12 cellular contexts compared by ENCODE assay signal in genomic region chr2:42092084-42092996, GRCh38. TPM values are rescaled to one million over a fixed set of nuclear protein-coding genes. Genes with fewer than 3 reads are reported as not detected.
A peak's percentile ranks its signal among the peaks of the same experiment; 100 is the strongest.
DNase-seq lines count a peak whose midpoint lies in the region; TF ChIP-seq lines count a peak whose summit lies in the region.
"Had no signal": no experiment of that assay in that cellular context is flagged by ENCODE, and none has a peak within 500 bp of the region (broad histone marks: within the 10 kb centered on the region; RNA-seq: fewer than 3 reads in every experiment).

No MANE protein-coding gene starts in this region.

- H3K4me1 Mint-ChIP-seq in glutamatergic neuron (ENCODE audit: low read depth, unreplicated experiment) = peaks cover 3% of the 10 kb centered on the region

- H3K4me1 ChIP-seq in mesendoderm (ENCODE audit: control insufficient read depth, low read depth, low read length) = peaks cover 4% of the 10 kb centered on the region

- H3K23ac ChIP-seq in mesendoderm (ENCODE audit: low read length) = no peak overlapping the region

- H3K4me3 Mint-ChIP-seq in glutamatergic neuron (ENCODE audit: unreplicated experiment) = no peak overlapping the region
- H3K4me3 Mint-ChIP-seq: stimulated activated naive B cell treated with anti-CD40 and anti-IgM and Interleukin-4, amounts not matched to agents 10 μg/mL and 1 μg/mL and 100 μg/mL, for 72 hours had no signal

- no peak overlapping the region for H2BK5ac ChIP-seq in mesendoderm (ENCODE audit: low read length)

- H3K4me2 ChIP-seq in mesendoderm (ENCODE audit: low read length) = no peak overlapping the region

- H3K4me3 ChIP-seq in AG10803 (ENCODE audit: low read length) (no peak overlapping the region), mesendoderm (ENCODE audit: low read length) (no peak overlapping the region)
- H3K4me3 ChIP-seq: skin epidermis had no signal

- H3K18ac ChIP-seq in mesendoderm (ENCODE audit: low read length) = no peak overlapping the region

- no peak overlapping the region for H2BK15ac ChIP-seq in mesendoderm (replicated peaks; ENCODE audit: low read depth)

- no peak overlapping the region for H3K56ac ChIP-seq in mesendoderm (ENCODE audit: low read length)

- no peaks in the 10 kb centered on the region for H3K79me2 ChIP-seq in mesendoderm (ENCODE audit: control insufficient read depth, insufficient read depth, low read length)

- H4K8ac ChIP-seq in mesendoderm (ENCODE audit: low read depth, low read length) = no peak overlapping the region

- H3K36me3 ChIP-seq in mesendoderm (ENCODE audit: control insufficient read depth, insufficient read depth, low read length) = no peaks in the 10 kb centered on the region

- no peak overlapping the region for H3K4ac ChIP-seq in mesendoderm (ENCODE audit: low read depth, low read length)

- DNase-seq in AG10803 (ENCODE audit: low read depth) (peak; percentile 24), NCI-H146 (lab: John Stamatoyannopoulos, UW) (peak; percentile 60), dermis blood vessel endothelial cell (peak; percentile 60), mesendoderm (peak; percentile 46), glutamatergic neuron (no peak), hepatic stellate cell (ENCODE audit: low spot score) (no peak), HuH-7.5 (ENCODE audit: low spot score) (no peak)
- no peak for DNase-seq in stimulated activated CD4-positive, alpha-beta T cell treated with anti-CD3 and anti-CD28 coated beads, Interleukin-1b, Interleukin-23, amount 100 ng/mL, for 48 hours
- DNase-seq: NCI-H1092 treated with DMSO at 0.1 percent for 48 hours; SHP77; stimulated activated naive B cell treated with anti-CD40 and anti-IgM and Interleukin-4, amounts not matched to agents 10 μg/mL and 1 μg/mL and 100 μg/mL, for 72 hours had no signal

- no peaks in the 10 kb centered on the region for H3K79me1 ChIP-seq in mesendoderm (ENCODE audit: low read length)

- no peak overlapping the region for H2AK5ac ChIP-seq in mesendoderm (ENCODE audit: low read length)

- WGBS in mesendoderm (ENCODE audit: extremely low coverage, insufficient coverage, low lambda C conversion rate) = no CpG with 5 or more reads among the region's 7 CpGs

- no peak overlapping the region for H3K27ac ChIP-seq in mesendoderm (ENCODE audit: low read depth, low read length)

- TF ChIP-seq CTCF in AG10803 (conservative IDR thresholded peaks at IDR 0.05; ENCODE audit: low read length) (no peak), glutamatergic neuron (IDR thresholded peaks at IDR 0.05; ENCODE audit: partially characterized antibody, unreplicated experiment) (no peak)

- peaks cover 2% of the 10 kb centered on the region for H3K27me3 Mint-ChIP-seq in glutamatergic neuron (ENCODE audit: unreplicated experiment)

- no peak overlapping the region for H3K27ac Mint-ChIP-seq in glutamatergic neuron (ENCODE audit: unreplicated experiment)
- H3K27ac Mint-ChIP-seq: stimulated activated naive B cell treated with anti-CD40 and anti-IgM and Interleukin-4, amounts not matched to agents 10 μg/mL and 1 μg/mL and 100 μg/mL, for 72 hours had no signal

- no peak overlapping the region for H2BK120ac ChIP-seq in mesendoderm (ENCODE audit: low read depth, low read length)

- no peak overlapping the region for H4K5ac ChIP-seq in mesendoderm (ENCODE audit: low read length)

- H3K27me3 ChIP-seq in mesendoderm (ENCODE audit: insufficient read depth, low read length, poor library complexity) = no peaks in the 10 kb centered on the region

- peaks cover 1% of the 10 kb centered on the region for H3K9me3 Mint-ChIP-seq in glutamatergic neuron (ENCODE audit: unreplicated experiment)
- H3K9me3 Mint-ChIP-seq: stimulated activated naive B cell treated with anti-CD40 and anti-IgM and Interleukin-4, amounts not matched to agents 10 μg/mL and 1 μg/mL and 100 μg/mL, for 72 hours had no signal

- no peak overlapping the region for H3K9ac ChIP-seq in mesendoderm (ENCODE audit: low read length)

- H3K36me3 Mint-ChIP-seq in glutamatergic neuron (ENCODE audit: unreplicated experiment) = no peaks in the 10 kb centered on the region
- H3K36me3 Mint-ChIP-seq: stimulated activated naive B cell treated with anti-CD40 and anti-IgM and Interleukin-4, amounts not matched to agents 10 μg/mL and 1 μg/mL and 100 μg/mL, for 72 hours had no signal

RNA-seq across cellular contexts. Expression of gene PKDCC, which starts 44.5 kb away (rescaled TPM):
- total RNA-seq in dermis blood vessel endothelial cell = 2.0 and 2.6 TPM in 2 replicates
- polyA plus RNA-seq in mesendoderm (2013, experiment 1 of 2) = 4.4 TPM
- polyA plus RNA-seq in mesendoderm (2013, experiment 2 of 2) = 4.6 TPM
- 959 TPM for total RNA-seq in glutamatergic neuron (ENCODE audit: unreplicated experiment)

Comparison
In these comparisons a context has a peak if more than half of its experiments do, and no peak if none do; other contexts are left out.
1. DNase-seq: peak in AG10803 (single experiment), NCI-H146 (single experiment), dermis blood vessel endothelial cell (single experiment) and mesendoderm (single experiment); none in glutamatergic neuron (single experiment), hepatic stellate cell (single experiment), HuH-7.5 (single experiment) and stimulated activated CD4-positive, alpha-beta T cell treated with anti-CD3 and anti-CD28 coated beads, Interleukin-1b, Interleukin-23, amount 100 ng/mL, for 48 hours (single experiment).
2. RNA of gene PKDCC, which starts 44.5 kb away (total RNA-seq): 959 TPM in glutamatergic neuron (single experiment); 2.0 to 2.6 TPM in dermis blood vessel endothelial cell; every median in the first group is over 100 times any median in the second.